Comparison of ENCODE assay signal across 17 cellular contexts in the genomic region with DNA sequence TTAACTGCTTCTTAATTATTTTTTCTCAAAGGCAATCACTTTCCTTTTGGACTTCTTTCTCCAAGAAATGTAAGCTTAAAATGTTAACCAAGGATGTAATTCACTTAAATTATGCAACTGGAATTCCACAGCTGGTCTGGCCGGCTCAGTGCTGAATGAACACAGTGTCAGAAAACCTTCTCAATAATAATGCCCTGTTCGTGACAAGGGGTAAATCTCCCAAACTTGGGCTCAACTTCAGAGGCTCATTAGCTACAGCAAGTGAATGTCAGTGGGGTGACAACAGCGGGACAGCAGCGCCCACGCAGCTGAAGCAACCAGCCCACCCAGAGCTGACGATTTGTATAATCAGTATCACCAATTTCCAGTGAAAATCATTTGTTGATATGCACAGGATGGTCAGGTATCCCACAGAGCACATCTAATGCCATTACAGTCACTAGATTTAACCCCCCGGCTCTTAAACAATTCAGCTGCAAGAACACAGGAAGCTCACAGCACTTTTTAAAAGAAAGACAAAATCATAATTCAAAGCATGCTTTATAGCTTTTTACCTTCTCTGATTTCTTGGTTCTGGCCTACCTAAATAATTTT.
DNase-seq lines count a peak whose midpoint lies in the region; ATAC-seq and TF ChIP-seq lines count a peak whose summit lies in the region.
"Had no signal": no experiment of that assay in that cellular context is flagged by ENCODE, and none has a peak within 500 bp of the region (broad histone marks: within the 10 kb centered on the region; RNA-seq: fewer than 3 reads in every experiment).

No MANE protein-coding gene starts in this region.

- peak overlapping the region in 3 of 12 donors; percentile 3 to 26 (median 21) for H3K27ac ChIP-seq in heart left ventricle

- 13 to 21% (median 19%) methylated on average over 7 of the region's 7 CpGs for WGBS in heart left ventricle, 4 donors

- no peaks in the 10 kb centered on the region for H3K27me3 ChIP-seq in heart left ventricle

- H3K4me3 ChIP-seq in heart left ventricle (peak overlapping the region in 11 of 12 donors; percentile 15 to 53 (median 43)), epithelial cell of proximal tubule (ENCODE audit: low read depth, low read length) (peak overlapping the region; percentile 15)

- no peaks in the 10 kb centered on the region for H3K36me3 ChIP-seq in heart left ventricle

- peaks cover 0 to 26% (median 7%) of the 10 kb centered on the region in 12 donors for H3K4me1 ChIP-seq in heart left ventricle

- no peaks in the 10 kb centered on the region for H3K9me3 Mint-ChIP-seq in nephron progenitor cell
- peaks cover 6 to 7% of the 10 kb centered on the region in 2 donors for H3K9me3 Mint-ChIP-seq in effector memory CD8-positive, alpha-beta T cell
- H3K9me3 Mint-ChIP-seq in activated T-helper 17 cell treated with anti-CD3 and anti-CD28 coated beads, Interleukin-2, amount 50 U/mL, for 72 hours, result peaks cover 8% of the 10 kb centered on the region

- intact Hi-C loops in heart left ventricle (cut with DNase I), result no loop called here
- intact Hi-C loops in cardiac septum (cut with DNase I), result no loop called here

- peaks cover 0 to 10% (median 0%) of the 10 kb centered on the region in 12 donors for H3K9me3 ChIP-seq in heart left ventricle

- DNase-seq in heart left ventricle (peak in 1 of 5 donors; percentile 17), cardiac septum (ENCODE audit: low spot score) (no peak), epithelial cell of proximal tubule (ENCODE audit: low read depth) (no peak), nephron progenitor cell (no peak), activated gamma-delta T cell (lab: John Stamatoyannopoulos, UW) (no peak), DMS 273 treated with DMSO at 0.1 percent for 48 hours (lab: John Stamatoyannopoulos, UW) (no peak)
- DNase-seq in effector memory CD8-positive, alpha-beta T cell, result no peak
- DNase-seq: activated CD8-positive, alpha-beta T cell treated with anti-CD3 and anti-CD28 coated beads for 36 hours; islet precursor cell; KBM-7; NCI-H1436; NCI-H510A; RPMI8226; small intestine; T-helper 9 cell had no signal

- H3K4me3 Mint-ChIP-seq in nephron progenitor cell, result peak overlapping the region; percentile 76
- H3K4me3 Mint-ChIP-seq in effector memory CD8-positive, alpha-beta T cell, result no peak overlapping the region
- H3K4me3 Mint-ChIP-seq in activated T-helper 17 cell treated with anti-CD3 and anti-CD28 coated beads, Interleukin-2, amount 50 U/mL, for 72 hours, result no peak overlapping the region
- H3K4me3 Mint-ChIP-seq: activated CD8-positive, alpha-beta T cell treated with anti-CD3 and anti-CD28 coated beads for 36 hours; central memory CD8-positive, alpha-beta T cell had no signal

- no peak for TF ChIP-seq CTCF in heart left ventricle (IDR thresholded peaks at IDR 0.05)
- no peak for TF ChIP-seq CTCF in epithelial cell of proximal tubule (conservative IDR thresholded peaks at IDR 0.05; ENCODE audit: low read depth, low read length)
- no peak for TF ChIP-seq CTCF in nephron progenitor cell (IDR thresholded peaks at IDR 0.05)

- H3K36me3 Mint-ChIP-seq in nephron progenitor cell (ENCODE audit: low read depth), result no peaks in the 10 kb centered on the region
- no peaks in the 10 kb centered on the region for H3K36me3 Mint-ChIP-seq in effector memory CD8-positive, alpha-beta T cell (ENCODE audit: insufficient read depth)
- no peaks in the 10 kb centered on the region for H3K36me3 Mint-ChIP-seq in activated T-helper 17 cell treated with anti-CD3 and anti-CD28 coated beads, Interleukin-2, amount 50 U/mL, for 72 hours (ENCODE audit: low read depth)

- no peak overlapping the region for H3K27ac Mint-ChIP-seq in nephron progenitor cell
- no peak overlapping the region for H3K27ac Mint-ChIP-seq in effector memory CD8-positive, alpha-beta T cell
- H3K27ac Mint-ChIP-seq in activated T-helper 17 cell treated with anti-CD3 and anti-CD28 coated beads, Interleukin-2, amount 50 U/mL, for 72 hours, result no peak overlapping the region
- H3K27ac Mint-ChIP-seq: activated CD8-positive, alpha-beta T cell treated with anti-CD3 and anti-CD28 coated beads for 36 hours had no signal

- H3K27me3 Mint-ChIP-seq in nephron progenitor cell (ENCODE audit: low read depth, poor library complexity), result peaks cover 20% of the 10 kb centered on the region
- no peaks in the 10 kb centered on the region for H3K27me3 Mint-ChIP-seq in effector memory CD8-positive, alpha-beta T cell
- no peaks in the 10 kb centered on the region for H3K27me3 Mint-ChIP-seq in activated T-helper 17 cell treated with anti-CD3 and anti-CD28 coated beads, Interleukin-2, amount 50 U/mL, for 72 hours
- H3K27me3 Mint-ChIP-seq: activated CD8-positive, alpha-beta T cell treated with anti-CD3 and anti-CD28 coated beads for 36 hours; central memory CD8-positive, alpha-beta T cell had no signal

- ATAC-seq in heart left ventricle, result peak in 2 of 4 donors; percentile 16 to 25
- no peak for ATAC-seq in effector memory CD8-positive, alpha-beta T cell (replicated peaks)
- ATAC-seq in activated T-helper 17 cell treated with anti-CD3 and anti-CD28 coated beads, Interleukin-2, amount 50 U/mL, for 72 hours (replicated peaks), result no peak
- ATAC-seq: activated CD8-positive, alpha-beta T cell treated with anti-CD3 and anti-CD28 coated beads for 36 hours had no signal

- TF ChIP-seq POLR2A in heart left ventricle (IDR thresholded peaks at IDR 0.05), result no peak

- H3K4me1 Mint-ChIP-seq in nephron progenitor cell, result peaks cover 28% of the 10 kb centered on the region
- H3K4me1 Mint-ChIP-seq in effector memory CD8-positive, alpha-beta T cell (ENCODE audit: low read depth in 2 of 2), result no peaks in the 10 kb centered on the region
- H3K4me1 Mint-ChIP-seq in activated T-helper 17 cell treated with anti-CD3 and anti-CD28 coated beads, Interleukin-2, amount 50 U/mL, for 72 hours, result no peaks in the 10 kb centered on the region
- H3K4me1 Mint-ChIP-seq: central memory CD8-positive, alpha-beta T cell had no signal
